Comparison of ENCODE assay signal across 12 cellular contexts in genomic region chr18:10497350-10497749, GRCh38. TPM values are rescaled to one million over a fixed set of nuclear protein-coding genes. Genes with fewer than 3 reads are reported as not detected.
"Had no signal": no experiment of that assay in that cellular context is flagged by ENCODE, and none has a peak within 500 bp of the region (broad histone marks: within the 10 kb centered on the region; RNA-seq: fewer than 3 reads in every experiment).

No MANE protein-coding gene starts in this region.

- H3K4me3 Mint-ChIP-seq: naive thymus-derived CD4-positive, alpha-beta T cell had no signal

- H3K9me3 ChIP-seq: neutrophil, upper lobe of left lung had no signal

- ATAC-seq: activated naive CD4-positive, alpha-beta T cell treated with anti-CD3 and anti-CD28 coated beads, Interleukin-2, amount 50 U/mL, for 72 hours; naive thymus-derived CD4-positive, alpha-beta T cell; right cardiac atrium had no signal

- H3K36me3 Mint-ChIP-seq: activated naive CD4-positive, alpha-beta T cell treated with anti-CD3 and anti-CD28 coated beads, Interleukin-2, amount 50 U/mL, for 72 hours; naive thymus-derived CD4-positive, alpha-beta T cell had no signal

- H3K27me3 ChIP-seq: neutrophil, upper lobe of left lung had no signal

- DNase-seq: activated effector memory CD4-positive, alpha-beta T cell treated with Interleukin-2 at 50 U/mL for 16 hours; activated T-cell treated with anti-CD3 and anti-CD28 coated beads, Interleukin-2, amount 50 U/mL, for 1 hour; head of caudate nucleus; naive thymus-derived CD4-positive, alpha-beta T cell; right cardiac atrium; stimulated activated naive CD4-positive, alpha-beta T cell; upper lobe of left lung had no signal

- H3K4me1 ChIP-seq: upper lobe of left lung had no signal

- H3K27ac ChIP-seq: neutrophil, upper lobe of left lung had no signal

- H3K36me3 ChIP-seq: neutrophil, upper lobe of left lung had no signal

- H3K4me3 ChIP-seq: upper lobe of left lung had no signal

- FAIRE-seq: bronchial epithelial cell had no signal

- H3K27ac Mint-ChIP-seq: activated naive CD4-positive, alpha-beta T cell treated with anti-CD3 and anti-CD28 coated beads, Interleukin-2, amount 50 U/mL, for 72 hours; naive thymus-derived CD4-positive, alpha-beta T cell had no signal

RNA-seq across cellular contexts. Expression of gene APCDD1, which starts 42.9 kb away (rescaled TPM):
- total RNA-seq: activated naive CD4-positive, alpha-beta T cell treated with anti-CD3 and anti-CD28 coated beads, Interleukin-2, amount 50 U/mL, for 72 hours; lung microvascular endothelial cell; T-helper 2 cell treated with Interferon-gamma antibody and Interleukin-4, amounts not matched to agents 100 ng/mL and 5 ng/mL, for 36 hours had no signal
- polyA plus RNA-seq: naive thymus-derived CD4-positive, alpha-beta T cell had no signal
